ENCODE assay signal across 1 cellular context in the genomic region with DNA sequence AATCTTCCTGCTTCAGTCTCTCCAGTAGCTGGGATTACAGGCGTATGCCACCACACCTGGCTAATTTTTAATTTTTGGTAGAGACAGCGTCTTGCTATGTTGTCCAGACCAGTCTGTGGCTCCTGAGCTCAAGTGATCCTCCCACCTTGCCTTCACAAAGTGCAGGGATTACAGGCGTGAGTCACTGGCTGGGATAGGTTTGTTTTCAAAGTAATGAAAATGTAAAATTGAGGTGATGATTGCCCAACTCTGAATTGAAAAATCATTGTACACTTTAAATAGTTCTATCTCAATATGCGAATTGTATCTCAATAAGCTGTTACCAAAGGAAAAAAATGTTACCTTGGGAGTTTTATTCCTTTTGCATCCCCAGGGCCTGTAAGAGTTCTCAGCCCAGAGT.
TF ChIP-seq lines count a peak whose summit lies in the region.

No MANE protein-coding gene starts in this region.

TF ChIP-seq in K562, 482 proteins besides CTCF, POLR2A, EP300 and RAD21:
- no peak for TF ChIP-seq NR3C1 (CRISPR knock-in tag; IDR thresholded peaks at IDR 0.05)
- TF ChIP-seq EGR1 (conservative IDR thresholded peaks at IDR 0.05): no peak
- TF ChIP-seq NCOA1 (IDR thresholded peaks at IDR 0.05; ENCODE audit: low read depth): no peak
- no peak for TF ChIP-seq CCNT2 (IDR thresholded peaks at IDR 0.05; ENCODE audit: borderline replicate concordance, extremely low read depth, insufficient read length, low read depth, low read length)
- TF ChIP-seq MYBL2 (IDR thresholded peaks at IDR 0.05; ENCODE audit: low read depth): no peak
- no peak for TF ChIP-seq MYBL2 (CRISPR knock-in tag; IDR thresholded peaks at IDR 0.05; ENCODE audit: borderline replicate concordance)
- no peak for TF ChIP-seq ZNF146 (CRISPR knock-in tag; IDR thresholded peaks at IDR 0.05; ENCODE audit: unreplicated experiment)
- no peak for TF ChIP-seq CBX5 (IDR thresholded peaks at IDR 0.05; ENCODE audit: borderline replicate concordance, low read depth)
- no peak for TF ChIP-seq ZNF408 (CRISPR knock-in tag; IDR thresholded peaks at IDR 0.05; ENCODE audit: low read depth)
- no peak for TF ChIP-seq RBM17 (IDR thresholded peaks at IDR 0.05; ENCODE audit: borderline replicate concordance, low read depth, low read length)
- no peak for TF ChIP-seq BRCA1 (IDR thresholded peaks at IDR 0.05)
- no peak for TF ChIP-seq BRCA1 (CRISPR knock-in tag; IDR thresholded peaks at IDR 0.05)
- TF ChIP-seq, protein P1, sequence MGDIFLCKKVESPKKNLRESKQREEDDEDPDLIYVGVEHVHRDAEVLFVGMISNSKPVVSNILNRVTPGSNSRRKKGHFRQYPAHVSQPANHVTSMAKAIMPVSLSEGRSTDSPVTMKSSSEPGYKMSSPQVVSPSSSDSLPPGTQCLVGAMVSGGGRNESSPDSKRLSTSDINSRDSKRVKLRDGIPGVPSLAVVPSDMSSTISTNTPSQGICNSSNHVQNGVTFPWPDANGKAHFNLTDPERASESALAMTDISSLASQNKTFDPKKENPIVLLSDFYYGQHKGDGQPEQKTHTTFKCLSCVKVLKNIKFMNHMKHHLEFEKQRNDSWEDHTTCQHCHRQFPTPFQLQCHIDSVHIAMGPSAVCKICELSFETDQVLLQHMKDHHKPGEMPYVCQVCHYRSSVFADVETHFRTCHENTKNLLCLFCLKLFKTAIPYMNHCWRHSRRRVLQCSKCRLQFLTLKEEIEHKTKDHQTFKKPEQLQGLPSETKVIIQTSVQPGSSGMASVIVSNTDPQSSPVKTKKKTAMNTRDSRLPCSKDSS (IDR thresholded peaks at IDR 0.05; ENCODE audit: low read depth, partially characterized antibody): no peak
